ENCODE assay signal across 20 cellular contexts in genomic region chr15:66084704-66085103, GRCh38.
"Had no signal": no experiment of that assay in that cellular context is flagged by ENCODE, and none has a peak within 500 bp of the region (broad histone marks: within the 10 kb centered on the region; RNA-seq: fewer than 3 reads in every experiment).

No MANE protein-coding gene starts in this region.

- H3K4me3 ChIP-seq: left lung, lower lobe of right lung, pancreas, prostate gland, skin epidermis, suprapubic skin, thoracic aorta, tibial artery, vagina had no signal

- ATAC-seq: left colon; left lung; lower lobe of right lung; naive thymus-derived CD8-positive, alpha-beta T cell; pancreas; right cardiac atrium; stimulated activated effector memory CD8-positive, alpha-beta T cell treated with anti-CD3 and anti-CD28 coated beads, Interleukin-12 subunit alpha, Interleukin-12 subunit beta, amount 100 ng/mL, for 72 hours had no signal

- H3K9me3 ChIP-seq: pancreas, prostate gland, suprapubic skin, thoracic aorta, vagina had no signal

- H3K27ac ChIP-seq: left lung, lower lobe of right lung, pancreas, prostate gland, skin epidermis, suprapubic skin, thoracic aorta, tibial artery, vagina had no signal

- H3K27me3 ChIP-seq: pancreas, vagina had no signal

- H3K36me3 ChIP-seq: left lung, lower lobe of right lung, pancreas, prostate gland, suprapubic skin, thoracic aorta, tibial artery, vagina had no signal

- H3K4me1 ChIP-seq: left lung, lower lobe of right lung, prostate gland, suprapubic skin had no signal

- DNase-seq: hippocampal formation; left colon; left lung; lower lobe of right lung; mammary epithelial cell; mesenchymal stem cell; naive thymus-derived CD8-positive, alpha-beta T cell; nucleus accumbens; pancreas; retina; right cardiac atrium; stimulated activated naive CD4-positive, alpha-beta T cell; tibial artery had no signal

- FAIRE-seq: keratinocyte, pancreas had no signal
